29 cellular contexts compared by ENCODE assay signal in the genomic region with DNA sequence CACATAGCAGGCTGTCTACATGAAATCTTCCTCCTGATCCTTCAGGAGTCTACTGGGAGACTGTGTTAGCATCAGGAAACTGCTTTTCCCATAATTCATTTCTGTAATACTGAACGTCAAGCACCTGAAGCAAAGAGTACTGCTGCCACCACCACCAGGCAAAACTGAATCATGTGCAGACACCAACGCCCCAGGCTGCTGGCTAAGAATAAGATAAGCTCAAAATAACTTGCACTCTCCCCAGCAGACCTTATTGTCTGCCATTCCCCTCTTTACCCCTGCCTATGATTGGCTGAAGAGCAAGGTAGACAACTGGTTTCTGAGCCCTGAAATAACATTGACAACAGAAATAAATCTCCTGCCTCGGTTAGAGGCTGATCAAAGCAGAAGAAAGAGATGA.
"Had no signal": no experiment of that assay in that cellular context is flagged by ENCODE, and none has a peak within 500 bp of the region (broad histone marks: within the 10 kb centered on the region; RNA-seq: fewer than 3 reads in every experiment).

No MANE protein-coding gene starts in this region.

- H3K27me3 Mint-ChIP-seq: stimulated activated memory B cell treated with anti-CD40 and anti-IgM and Interleukin-4, amounts not matched to agents 10 μg/mL and 1 μg/mL and 100 μg/mL, for 72 hours; stimulated activated naive CD8-positive, alpha-beta T cell treated with anti-CD3 and anti-CD28 coated beads, Interleukin-15, amount 100 ng/mL, for 72 hours; stimulated activated naive CD8-positive, alpha-beta T cell treated with anti-CD3 and anti-CD28 coated beads, Interleukin-15, Interleukin-2, amounts not matched to agents 100 ng/mL and 50 ng/mL, for 24 hours; type B pancreatic cell had no signal

- H3K4me3 Mint-ChIP-seq: stimulated activated effector memory CD8-positive, alpha-beta T cell treated with anti-CD3 and anti-CD28 coated beads, Interleukin-12 subunit alpha, Interleukin-12 subunit beta, amount 100 ng/mL, for 72 hours; stimulated activated memory B cell treated with anti-CD40 and anti-IgM and Interleukin-4, amounts not matched to agents 10 μg/mL and 1 μg/mL and 100 μg/mL, for 72 hours; stimulated activated naive B cell treated with anti-CD40 and anti-IgM and Interleukin-4, amounts not matched to agents 10 μg/mL and 1 μg/mL and 100 μg/mL, for 72 hours; stimulated activated naive CD8-positive, alpha-beta T cell treated with anti-CD3 and anti-CD28 coated beads, Interleukin-15, amount 100 ng/mL, for 72 hours; stimulated activated naive CD8-positive, alpha-beta T cell treated with anti-CD3 and anti-CD28 coated beads, Interleukin-15, Interleukin-2, amounts not matched to agents 100 ng/mL and 50 ng/mL, for 24 hours; type B pancreatic cell had no signal

- H3K27me3 ChIP-seq: suprapubic skin, testis, thyroid gland, tibial artery, transverse colon, upper lobe of left lung, upper lobe of right lung, uterus, vagina had no signal

- ATAC-seq: stimulated activated effector memory CD8-positive, alpha-beta T cell treated with anti-CD3 and anti-CD28 coated beads, Interleukin-12 subunit alpha, Interleukin-12 subunit beta, amount 100 ng/mL, for 72 hours; stimulated activated memory B cell treated with anti-CD40 and anti-IgM and Interleukin-4, amounts not matched to agents 10 μg/mL and 1 μg/mL and 100 μg/mL, for 72 hours; stimulated activated naive B cell treated with anti-CD40 and anti-IgM and Interleukin-4, amounts not matched to agents 10 μg/mL and 1 μg/mL and 100 μg/mL, for 72 hours; stimulated activated naive CD8-positive, alpha-beta T cell treated with anti-CD3 and anti-CD28 coated beads, Interleukin-15, amount 100 ng/mL, for 72 hours; stimulated activated naive CD8-positive, alpha-beta T cell treated with anti-CD3 and anti-CD28 coated beads, Interleukin-15, Interleukin-2, amounts not matched to agents 100 U/mL and 50 U/mL, for 24 hours; upper lobe of right lung had no signal

- H3K36me3 ChIP-seq: stomach, suprapubic skin, thoracic aorta, thyroid gland, tibial artery, tibial nerve, transverse colon, upper lobe of left lung, upper lobe of right lung, uterus, vagina had no signal

- H3K27ac Mint-ChIP-seq: stimulated activated effector memory CD8-positive, alpha-beta T cell treated with anti-CD3 and anti-CD28 coated beads, Interleukin-12 subunit alpha, Interleukin-12 subunit beta, amount 100 ng/mL, for 72 hours; stimulated activated memory B cell treated with anti-CD40 and anti-IgM and Interleukin-4, amounts not matched to agents 10 μg/mL and 1 μg/mL and 100 μg/mL, for 72 hours; stimulated activated naive B cell treated with anti-CD40 and anti-IgM and Interleukin-4, amounts not matched to agents 10 μg/mL and 1 μg/mL and 100 μg/mL, for 72 hours; stimulated activated naive CD8-positive, alpha-beta T cell treated with anti-CD3 and anti-CD28 coated beads, Interleukin-15, amount 100 ng/mL, for 72 hours; stimulated activated naive CD8-positive, alpha-beta T cell treated with anti-CD3 and anti-CD28 coated beads, Interleukin-15, Interleukin-2, amounts not matched to agents 100 ng/mL and 50 ng/mL, for 24 hours; type B pancreatic cell had no signal

- H3K9me3 Mint-ChIP-seq: stimulated activated effector memory CD8-positive, alpha-beta T cell treated with anti-CD3 and anti-CD28 coated beads, Interleukin-12 subunit alpha, Interleukin-12 subunit beta, amount 100 ng/mL, for 72 hours; stimulated activated naive CD8-positive, alpha-beta T cell treated with anti-CD3 and anti-CD28 coated beads, Interleukin-15, amount 100 ng/mL, for 72 hours had no signal

- H3K36me3 Mint-ChIP-seq: stimulated activated effector memory CD8-positive, alpha-beta T cell treated with anti-CD3 and anti-CD28 coated beads, Interleukin-12 subunit alpha, Interleukin-12 subunit beta, amount 100 ng/mL, for 72 hours; stimulated activated memory B cell treated with anti-CD40 and anti-IgM and Interleukin-4, amounts not matched to agents 10 μg/mL and 1 μg/mL and 100 μg/mL, for 72 hours; stimulated activated naive B cell treated with anti-CD40 and anti-IgM and Interleukin-4, amounts not matched to agents 10 μg/mL and 1 μg/mL and 100 μg/mL, for 72 hours; type B pancreatic cell had no signal

- H3K4me1 ChIP-seq: stomach, suprapubic skin, testis, thyroid gland, tibial artery, tibial nerve, transverse colon, upper lobe of left lung, upper lobe of right lung, uterus, vagina had no signal

- H3K9me3 ChIP-seq: suprapubic skin, testis, thoracic aorta, thyroid gland, tibial nerve, transverse colon, upper lobe of right lung, uterus, vagina had no signal

- H3K27ac ChIP-seq: stomach, suprapubic skin, testis, thoracic aorta, thyroid gland, tibial artery, tibial nerve, transverse colon, upper lobe of left lung, upper lobe of right lung, uterus, vagina had no signal

- FAIRE-seq: urothelium cell line had no signal

- H3K4me3 ChIP-seq: stomach, suprapubic skin, testis, thoracic aorta, thyroid gland, tibial artery, tibial nerve, transverse colon, upper lobe of left lung, upper lobe of right lung, uterus, vagina had no signal

- DNase-seq: stimulated activated CD4-positive, alpha-beta T cell treated with anti-CD3 and anti-CD28 coated beads, Interleukin-2, amount 100 ng/mL, for 48 hours; stimulated activated CD4-positive, alpha-beta T cell treated with anti-CD3 and anti-CD28 coated beads, Interleukin-4, amount 100 ng/mL, for 1 hour; stimulated activated CD4-positive, alpha-beta T cell treated with anti-CD3 and anti-CD28 coated beads, Interleukin-4, amount 100 ng/mL, for 24 hours; stimulated activated CD4-positive, alpha-beta T cell treated with anti-CD3 and anti-CD28 coated beads, Interleukin-4, amount 100 ng/mL, for 4 hours; stimulated activated CD8-positive, alpha-beta memory T cell treated with anti-CD3 and anti-CD28 coated beads, Interleukin-4, amount 100 ng/mL, for 48 hours; stimulated activated naive B cell treated with anti-CD40 and anti-IgM and Interleukin-4, amounts not matched to agents 10 μg/mL and 1 μg/mL and 100 μg/mL, for 72 hours; stimulated activated naive CD4-positive, alpha-beta T cell; stimulated activated naive CD4-positive, alpha-beta T cell treated with Interleukin-2 at 50 U/mL for 16 hours; stimulated activated naive CD8-positive, alpha-beta T cell treated with anti-CD3 and anti-CD28 coated beads, Interleukin-15, amount 100 ng/mL, for 72 hours; stimulated activated naive CD8-positive, alpha-beta T cell treated with anti-CD3 and anti-CD28 coated beads, Interleukin-15, Interleukin-2, amounts not matched to agents 100 U/mL and 50 U/mL, for 24 hours; stomach; substantia nigra; testis; thyroid gland; tibial artery; transverse colon; trophoblast cell; upper lobe of left lung; upper lobe of right lung; uterus had no signal

- H3K4me1 Mint-ChIP-seq: stimulated activated effector memory CD8-positive, alpha-beta T cell treated with anti-CD3 and anti-CD28 coated beads, Interleukin-12 subunit alpha, Interleukin-12 subunit beta, amount 100 ng/mL, for 72 hours; stimulated activated memory B cell treated with anti-CD40 and anti-IgM and Interleukin-4, amounts not matched to agents 10 μg/mL and 1 μg/mL and 100 μg/mL, for 72 hours; stimulated activated naive B cell treated with anti-CD40 and anti-IgM and Interleukin-4, amounts not matched to agents 10 μg/mL and 1 μg/mL and 100 μg/mL, for 72 hours; stimulated activated naive CD8-positive, alpha-beta T cell treated with anti-CD3 and anti-CD28 coated beads, Interleukin-15, amount 100 ng/mL, for 72 hours had no signal
